ENCODE assay signal across 9 cellular contexts in the genomic region with DNA sequence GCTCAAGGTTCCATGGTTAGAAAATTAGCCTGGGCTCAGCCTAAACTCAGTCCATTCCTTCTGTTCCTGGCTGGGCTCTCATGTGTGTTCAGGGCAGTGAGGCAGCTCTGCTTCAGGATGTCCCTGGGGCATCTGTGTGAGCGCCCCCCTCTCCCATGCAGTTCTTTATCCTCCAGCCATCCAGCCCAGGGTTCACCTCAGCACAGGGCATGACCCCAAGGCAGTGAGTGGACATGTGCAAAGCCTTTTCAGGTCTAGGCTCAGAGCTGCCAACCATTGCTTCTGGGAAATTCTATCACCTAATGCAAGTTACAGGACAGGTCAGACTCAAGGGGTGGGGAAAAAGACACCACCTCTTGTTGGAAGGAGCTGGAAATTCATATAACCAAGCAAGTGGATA. TPM values are rescaled to one million over a fixed set of nuclear protein-coding genes. Genes with fewer than 3 reads are reported as not detected.
"Had no signal": no experiment of that assay in that cellular context is flagged by ENCODE, and none has a peak within 500 bp of the region (broad histone marks: within the 10 kb centered on the region; RNA-seq: fewer than 3 reads in every experiment).

No MANE protein-coding gene starts in this region.

RNA-seq across cellular contexts. Expression of gene AKR1C2, which starts 30.4 kb away (rescaled TPM):
- total RNA-seq: activated CD4-positive, alpha-beta memory T cell treated with anti-CD3 and anti-CD28 coated beads, Interleukin-2, amount 10 ng/mL, durations not matched to agents 7 days and 5 days; activated CD4-positive, alpha-beta T cell treated with anti-CD3 and anti-CD28 coated beads for 36 hours; activated CD8-positive, alpha-beta memory T cell treated with anti-CD3 and anti-CD28 coated beads, Interleukin-2, amount 10 ng/mL, durations not matched to agents 7 days and 5 days; activated CD8-positive, alpha-beta T cell treated with anti-CD3 and anti-CD28 coated beads, Interleukin-2, amount 10 ng/mL, durations not matched to agents 7 days and 5 days; activated naive CD8-positive, alpha-beta T cell treated with anti-CD3 and anti-CD28 coated beads, Interleukin-2, amount 10 ng/mL, durations not matched to agents 7 days and 5 days; activated T-helper 2 cell treated with anti-CD3 and anti-CD28 coated beads, Interferon-gamma antibody, Interleukin-2, Interleukin-4, amounts not matched to agents 10 μg/mL and 5 μg/mL and 100 μg/mL, durations not matched to agents 14 hours and 24 hours and 36 hours; T-helper 1 cell treated with Interleukin-12 subunit alpha and Interleukin-12 subunit beta and Interleukin-4 antibody, amounts not matched to agents 30 ng/mL and 1 ng/mL, for 36 hours; T-helper 17 cell; T-helper 2 cell treated with Interferon-gamma antibody and Interleukin-4, amounts not matched to agents 100 ng/mL and 5 ng/mL, for 36 hours had no signal
